Comparison of ENCODE assay signal across 1 cellular context in the genomic region with DNA sequence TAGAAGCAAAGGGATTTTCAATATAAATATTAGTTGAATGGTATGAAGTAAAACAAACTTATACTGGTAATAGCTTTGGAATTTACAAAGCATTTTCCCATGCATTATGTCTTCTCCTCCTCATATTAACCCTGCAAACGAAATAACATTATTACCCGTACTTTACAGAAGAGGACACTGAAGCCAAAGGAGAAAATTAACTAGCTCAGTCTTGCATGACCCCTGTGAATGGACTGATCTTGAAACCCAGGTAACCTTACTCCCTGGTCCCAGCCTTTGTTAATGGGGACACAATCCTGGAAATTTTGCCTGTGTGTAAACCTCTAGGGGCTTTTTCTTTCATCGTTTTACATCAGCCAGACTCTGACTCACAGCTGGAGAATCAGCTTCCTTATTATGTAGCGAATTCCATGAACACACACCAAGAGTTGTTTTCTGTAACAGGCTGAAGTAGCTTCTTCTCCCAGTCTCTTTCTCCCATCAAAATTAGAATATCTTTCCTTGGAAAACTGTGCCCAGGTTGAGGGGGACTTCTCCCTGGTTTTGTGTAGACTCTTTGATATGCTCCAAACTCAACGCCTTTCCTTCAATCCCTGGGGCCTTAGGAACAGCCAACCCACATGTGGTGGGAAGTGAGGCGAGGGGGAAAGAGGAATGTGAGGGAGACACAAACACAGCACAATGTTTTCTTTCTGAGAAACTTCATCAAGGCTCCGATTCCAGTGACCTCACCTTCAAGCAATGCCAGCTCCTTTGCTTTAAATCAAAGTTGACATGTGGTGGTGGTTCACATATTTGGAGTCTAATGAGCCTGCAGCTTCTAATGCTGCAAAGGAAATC.
TF ChIP-seq lines count a peak whose summit lies in the region.

No MANE protein-coding gene starts in this region.

TF ChIP-seq in SK-N-SH treated with all-trans-retinoic acid at 6 μM for 48 hours, 23 proteins besides CTCF, POLR2A, EP300 and RAD21 (continued from another document):
- TF ChIP-seq CSRNP3 (CRISPR knock-in tag; IDR thresholded peaks at IDR 0.05), result no peak
